Comparison of ENCODE assay signal across 1 cellular context in genomic region chr2:146873646-146874259, GRCh38.
TF ChIP-seq lines count a peak whose summit lies in the region.

No MANE protein-coding gene starts in this region.

TF ChIP-seq in SK-N-SH, 30 proteins besides CTCF, POLR2A, EP300 and RAD21:
- TF ChIP-seq MAX (IDR thresholded peaks at IDR 0.05; ENCODE audit: low read depth) = no peak
TF ChIP-seq in SK-N-SH: peak in this region for 0.
